Comparison of ENCODE assay signal across 7 cellular contexts in the genomic region with DNA sequence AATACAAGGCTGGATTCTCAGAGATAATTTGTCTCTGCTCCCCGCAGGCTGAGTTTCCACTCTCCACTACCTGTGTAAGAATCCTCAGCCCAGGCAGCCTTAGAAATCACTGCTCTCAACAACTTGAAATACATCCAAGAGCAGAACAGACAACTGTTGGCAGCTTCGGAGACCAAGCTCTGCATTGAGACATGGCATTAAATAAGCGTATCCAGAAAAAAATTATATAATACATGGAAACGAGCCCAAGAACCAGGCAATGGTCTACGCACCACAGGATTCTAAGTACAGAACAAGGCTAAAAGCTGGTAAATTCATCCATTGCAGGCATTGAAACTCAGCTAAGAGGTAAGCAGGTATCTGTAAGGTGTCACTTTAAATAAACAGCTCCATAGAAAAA.
"Had no signal": no experiment of that assay in that cellular context is flagged by ENCODE, and none has a peak within 500 bp of the region (broad histone marks: within the 10 kb centered on the region; RNA-seq: fewer than 3 reads in every experiment).

No MANE protein-coding gene starts in this region.

- H3K4me3 Mint-ChIP-seq: HFFc6 had no signal

- ATAC-seq: HCT116, K562 had no signal

- DNase-seq: GM23248, GOT3, H7, HFFc6, IMR-90 had no signal

- H3K9me3 Mint-ChIP-seq: HFFc6 had no signal

- H3K27ac Mint-ChIP-seq: HFFc6 had no signal
